Comparison of ENCODE assay signal across 29 cellular contexts in genomic region chr17:67110619-67111018, GRCh38.
"Had no signal": no experiment of that assay in that cellular context is flagged by ENCODE, and none has a peak within 500 bp of the region (broad histone marks: within the 10 kb centered on the region; RNA-seq: fewer than 3 reads in every experiment).

No MANE protein-coding gene starts in this region.

- H3K4me3 ChIP-seq: hepatocyte, left lung, lung, thyroid gland had no signal

- H3K4me1 Mint-ChIP-seq: activated B cell treated with CpG ODN at 0.5 μM for 24 hours had no signal

- H3K27ac Mint-ChIP-seq: activated B cell treated with CpG ODN at 0.5 μM for 24 hours; activated CD4-positive, alpha-beta T cell treated with anti-CD3 and anti-CD28 coated beads for 36 hours; nephron; stimulated activated naive CD8-positive, alpha-beta T cell treated with anti-CD3 and anti-CD28 coated beads, Interleukin-15, Interleukin-2, amounts not matched to agents 100 ng/mL and 50 ng/mL, for 24 hours; T-helper 1 cell treated with Interleukin-12 subunit alpha and Interleukin-12 subunit beta and Interleukin-4 antibody, amounts not matched to agents 30 μg/mL and 1 μg/mL, for 36 hours had no signal

- H3K4me3 Mint-ChIP-seq: activated B cell treated with CpG ODN at 0.5 μM for 24 hours; activated CD4-positive, alpha-beta T cell treated with anti-CD3 and anti-CD28 coated beads for 36 hours; brain; nephron; stimulated activated naive CD8-positive, alpha-beta T cell treated with anti-CD3 and anti-CD28 coated beads, Interleukin-15, Interleukin-2, amounts not matched to agents 100 ng/mL and 50 ng/mL, for 24 hours; T-helper 1 cell treated with Interleukin-12 subunit alpha and Interleukin-12 subunit beta and Interleukin-4 antibody, amounts not matched to agents 30 μg/mL and 1 μg/mL, for 36 hours had no signal

- H3K27me3 Mint-ChIP-seq: activated B cell treated with CpG ODN at 0.5 μM for 24 hours; activated CD4-positive, alpha-beta T cell treated with anti-CD3 and anti-CD28 coated beads for 36 hours; brain; stimulated activated naive CD8-positive, alpha-beta T cell treated with anti-CD3 and anti-CD28 coated beads, Interleukin-15, Interleukin-2, amounts not matched to agents 100 ng/mL and 50 ng/mL, for 24 hours had no signal

- H3K27ac ChIP-seq: hepatocyte, left lung, parathyroid adenoma, thyroid gland had no signal

- H3K9me3 ChIP-seq: left lung, thyroid gland had no signal

- DNase-seq: activated B cell treated with CpG ODN at 0.5 μM for 24 hours; activated CD4-positive, alpha-beta T cell treated with anti-CD3 and anti-CD28 coated beads for 36 hours; activated CD4-positive, alpha-beta T cell treated with anti-CD3 and anti-CD28 coated beads, Interleukin-2, amount 50 U/mL, for 4 hours; activated CD8-positive, alpha-beta memory T cell treated with anti-CD3 and anti-CD28 coated beads, Interleukin-2, amount 50 U/mL, for 48 hours; activated naive CD4-positive, alpha-beta T cell treated with Interleukin-2 at 50 U/mL for 16 hours; activated T-cell treated with anti-CD3 and anti-CD28 coated beads, Interleukin-2, amount 50 U/mL, for 48 hours; aorta; caudate nucleus; dermis blood vessel endothelial cell; effector CD8-positive, alpha-beta T cell; glutamatergic neuron; kidney glomerular epithelial cell; left lung; midbrain; right cardiac atrium; stimulated activated CD4-positive, alpha-beta T cell treated with anti-CD3 and anti-CD28 coated beads, Interleukin-12 subunit alpha, Interleukin-12 subunit beta, amount 100 ng/mL, for 4 hours; stimulated activated CD4-positive, alpha-beta T cell treated with anti-CD3 and anti-CD28 coated beads, Interleukin-4, amount 100 ng/mL, for 4 hours; substantia nigra; T1000; thyroid gland had no signal

- ATAC-seq: activated CD4-positive, alpha-beta T cell treated with anti-CD3 and anti-CD28 coated beads for 36 hours; esophagus mucosa; left lung; right cardiac atrium had no signal

- H3K4me1 ChIP-seq: parathyroid adenoma had no signal

- FAIRE-seq: frontal cortex had no signal

- H3K9ac ChIP-seq: parathyroid adenoma had no signal

- H3K27me3 ChIP-seq: hepatocyte, left lung, thyroid gland had no signal
